In genomic region chr14:104195854-104196253, GRCh38 we compare ENCODE assay signal across 1 cellular context.
TF ChIP-seq lines count a peak whose summit lies in the region.

No MANE protein-coding gene starts in this region.

TF ChIP-seq in WTC11, 78 proteins besides CTCF, POLR2A, EP300 and RAD21 (continued from another document):
- TF ChIP-seq PRDM15 (CRISPR knock-in tag; IDR thresholded peaks at IDR 0.05): no peak
- TF ChIP-seq PRRX2 (CRISPR knock-in tag; IDR thresholded peaks at IDR 0.05): no peak
- TF ChIP-seq NR1H2 (CRISPR knock-in tag; IDR thresholded peaks at IDR 0.05): no peak
- TF ChIP-seq CREB1 (CRISPR knock-in tag; IDR thresholded peaks at IDR 0.05): no peak
- no peak for TF ChIP-seq CREM (CRISPR knock-in tag; IDR thresholded peaks at IDR 0.05)
- no peak for TF ChIP-seq NR3C1 (CRISPR knock-in tag; conservative IDR thresholded peaks at IDR 0.05; ENCODE audit: low read depth)
- TF ChIP-seq ZBTB21 (CRISPR knock-in tag; IDR thresholded peaks at IDR 0.05; ENCODE audit: borderline replicate concordance): no peak
TF ChIP-seq in WTC11: peak in this region for 0.
